10 cellular contexts compared by ENCODE assay signal in the genomic region with DNA sequence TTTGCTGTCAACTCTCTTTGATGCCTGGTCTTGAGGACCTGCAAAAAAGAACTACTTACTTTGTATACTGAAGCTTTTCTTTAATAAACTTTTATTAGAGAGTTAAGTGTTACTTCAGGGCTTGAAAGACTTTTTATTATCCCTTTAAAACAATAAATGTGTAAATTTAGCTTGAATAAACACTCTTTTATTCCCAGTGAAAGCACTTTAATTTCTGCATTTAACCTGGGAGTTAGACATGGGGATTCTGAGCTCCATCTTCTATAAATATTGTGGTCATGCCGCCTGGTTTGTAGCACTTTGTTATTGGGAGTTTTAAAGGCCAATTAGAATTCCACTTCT. TPM values are rescaled to one million over a fixed set of nuclear protein-coding genes. Genes with fewer than 3 reads are reported as not detected.
DNase-seq lines count a peak whose midpoint lies in the region; ATAC-seq, FAIRE-seq and TF ChIP-seq lines count a peak whose summit lies in the region.
"Had no signal": no experiment of that assay in that cellular context is flagged by ENCODE, and none has a peak within 500 bp of the region (broad histone marks: within the 10 kb centered on the region; RNA-seq: fewer than 3 reads in every experiment).

No MANE protein-coding gene starts in this region.

- no peak overlapping the region for H2BK5ac ChIP-seq in mesendoderm (ENCODE audit: low read length)

- DNase-seq in A549 (ENCODE audit: low read depth in 1 of 2, low spot score in 1 of 2) (no peak), Calu3 (no peak), T-helper 17 cell (no peak), mesendoderm (no peak), kidney (no peak), 8988T (no peak), caudate nucleus (lab: John Stamatoyannopoulos, UW) (no peak)
- DNase-seq: activated effector memory CD4-positive, alpha-beta T cell treated with anti-CD3 and anti-CD28 coated beads, Interleukin-2, amount 50 U/mL, for 16 hours; cortex of kidney had no signal

- H2AK5ac ChIP-seq in mesendoderm (ENCODE audit: low read length) = no peak overlapping the region

- no peak overlapping the region for H4K5ac ChIP-seq in mesendoderm (ENCODE audit: low read length)

- POLR2A ChIA-PET in A549 (lab: Yijun Ruan, JAX) = interaction anchor here (1.9 kb wide), 1 partner anchor 18 kb away, joined by 6 read pairs; the partner anchor contains the start of gene E2F6

- no peak overlapping the region; a peak in 2 of 6 replicates for H3K27ac ChIP-seq in A549
- H3K27ac ChIP-seq in mesendoderm (ENCODE audit: low read depth, low read length) = no peak overlapping the region
- H3K27ac ChIP-seq in kidney (ENCODE audit: low read depth in 2 of 2, low read length in 2 of 2) = no peak overlapping the region
- no peak overlapping the region for H3K27ac ChIP-seq in caudate nucleus (ENCODE audit: low read depth, low read length)

- H3K4me2 ChIP-seq in A549 = peak overlapping the region; percentile 98
- H3K4me2 ChIP-seq in mesendoderm (ENCODE audit: low read length) = no peak overlapping the region

- TF ChIP-seq EP300 in A549 (IDR thresholded peaks at IDR 0.05) = no peak

- no peak overlapping the region for H3K4ac ChIP-seq in mesendoderm (ENCODE audit: low read depth, low read length)

- H3K27me3 ChIP-seq in mesendoderm (ENCODE audit: insufficient read depth, low read length, poor library complexity) = no peaks in the 10 kb centered on the region

- no peak for TF ChIP-seq POLR2A in A549 (IDR thresholded peaks at IDR 0.05; ENCODE audit: low read length)

- H3K4me1 Mint-ChIP-seq in Calu3 (ENCODE audit: low read depth, unreplicated experiment) (peaks cover 10% of the 10 kb centered on the region), T-helper 17 cell (peaks cover 5% of the 10 kb centered on the region)

- peak overlapping the region; percentile 49 for H3K56ac ChIP-seq in mesendoderm (ENCODE audit: low read length)

- H2BK15ac ChIP-seq in mesendoderm (replicated peaks; ENCODE audit: low read depth) = no peak overlapping the region

- H3K27me3 Mint-ChIP-seq in Calu3 (ENCODE audit: unreplicated experiment) (peaks cover 48% of the 10 kb centered on the region), T-helper 17 cell (peaks cover 67% of the 10 kb centered on the region)

- H3K36me3 Mint-ChIP-seq in Calu3 (ENCODE audit: insufficient read depth, unreplicated experiment) (peaks cover 6% of the 10 kb centered on the region), T-helper 17 cell (ENCODE audit: low read depth) (peaks cover 7% of the 10 kb centered on the region)

- peak overlapping the region; percentile 90 for H3K9ac ChIP-seq in mesendoderm (ENCODE audit: low read length)
- H3K9ac ChIP-seq in kidney (ENCODE audit: low read length in 2 of 2) = no peak overlapping the region

- no peak overlapping the region for H2BK120ac ChIP-seq in mesendoderm (ENCODE audit: low read depth, low read length)

- no peaks in the 10 kb centered on the region for H3K9me3 Mint-ChIP-seq in Calu3 (ENCODE audit: low read depth, unreplicated experiment)

- no TSS peak for BruUV-seq in Calu3 (replicated peaks; lab: Mats Ljungman, UMichigan)

- no peak for TF ChIP-seq CTCF in A549 (IDR thresholded peaks at IDR 0.05)
- no peak for TF ChIP-seq CTCF in Calu3 (IDR thresholded peaks at IDR 0.05; ENCODE audit: unreplicated experiment)
- TF ChIP-seq CTCF in kidney (IDR thresholded peaks at IDR 0.05; ENCODE audit: borderline replicate concordance, extremely low read depth, insufficient read depth) = no peak

- H3K18ac ChIP-seq in mesendoderm (ENCODE audit: low read length) = no peak overlapping the region

- H3K23ac ChIP-seq in mesendoderm (ENCODE audit: low read length) = no peak overlapping the region

- ATAC-seq in A549 (no peak), T-helper 17 cell (no peak), GM21825 (IDR thresholded peaks at IDR 0.05; ENCODE audit: unreplicated experiment) (no peak)

- CTCF ChIA-PET in A549 (lab: Yijun Ruan, JAX) = interaction anchor here (0.7 to 12.4 kb wide), 6 partner anchors 10 to 1523 kb away, joined by 3 to 350 read pairs (median 4); no protein-coding TSS in a partner anchor
- CTCF ChIA-PET in Calu3 (lab: Charles Lee) = no interaction called here

- no peaks in the 10 kb centered on the region for H3K36me3 ChIP-seq in mesendoderm (ENCODE audit: control insufficient read depth, insufficient read depth, low read length)
- H3K36me3 ChIP-seq in kidney (ENCODE audit: control insufficient read depth in 1 of 2, insufficient read depth in 2 of 2, low read length in 2 of 2) = no peaks in the 10 kb centered on the region

- H4K8ac ChIP-seq in mesendoderm (ENCODE audit: low read depth, low read length) = no peak overlapping the region

- no peaks in the 10 kb centered on the region for H3K79me2 ChIP-seq in mesendoderm (ENCODE audit: control insufficient read depth, insufficient read depth, low read length)

- WGBS in A549 (ENCODE audit: missing lambda C conversion rate) = 79% methylated on average over 1 of the region's 1 CpG
- WGBS in mesendoderm (ENCODE audit: extremely low coverage, insufficient coverage, low lambda C conversion rate) = no CpG with 5 or more reads among the region's 1 CpG

- H3K79me1 ChIP-seq in mesendoderm (ENCODE audit: low read length) = peaks cover 3% of the 10 kb centered on the region

- FAIRE-seq in A549 (lab: Jason Lieb, UNC) = no peak
- FAIRE-seq in kidney (lab: Jason Lieb, UNC) = no peak

- H3K4me3 ChIP-seq in A549 (peak overlapping the region; percentile 73; the same call in 2 of the 3 replicates), mesendoderm (ENCODE audit: low read length) (no peak overlapping the region), kidney (ENCODE audit: low read length in 2 of 2) (peak overlapping the region in 1 of 2 donors; percentile 61)

- intact Hi-C loops in Calu3 (cut with micrococcal nuclease; ENCODE audit: unreplicated experiment) (no loop called here), kidney (cut with DNase I) (loop anchor here (5.0 kb wide), 1 partner anchor 99 kb away; no protein-coding TSS in a partner anchor)

- H3K4me3 Mint-ChIP-seq in Calu3 (ENCODE audit: low read depth, unreplicated experiment) = peak overlapping the region; percentile 76
- H3K4me3 Mint-ChIP-seq in T-helper 17 cell = peak overlapping the region; percentile 41

- H3K9me3 ChIP-seq in A549 (no peaks in the 10 kb centered on the region), T-helper 17 cell (ENCODE audit: control insufficient read depth, low read length, poor library complexity, severe bottlenecking) (no peaks in the 10 kb centered on the region), kidney (ENCODE audit: control insufficient read depth in 1 of 2, low read length in 2 of 2) (no peaks in the 10 kb centered on the region)

- H3K4me1 ChIP-seq in A549 (no peaks in the 10 kb centered on the region), mesendoderm (ENCODE audit: control insufficient read depth, low read depth, low read length) (no peaks in the 10 kb centered on the region), kidney (ENCODE audit: control insufficient read depth in 1 of 2, insufficient read depth in 1 of 2, low read depth in 1 of 2, low read length in 2 of 2) (peaks cover 3 to 6% of the 10 kb centered on the region in 2 donors)

- no peak for TF ChIP-seq RAD21 in A549 (conservative IDR thresholded peaks at IDR 0.05 in 1 of 2, IDR thresholded peaks at IDR 0.05 in 1 of 2)

- H3K27ac Mint-ChIP-seq in Calu3 (ENCODE audit: unreplicated experiment) (peak overlapping the region; percentile 20), T-helper 17 cell (no peak overlapping the region)

TF ChIP-seq in A549, 52 proteins besides CTCF, POLR2A, EP300 and RAD21 (continues in another document):
- TF ChIP-seq, protein P1, sequence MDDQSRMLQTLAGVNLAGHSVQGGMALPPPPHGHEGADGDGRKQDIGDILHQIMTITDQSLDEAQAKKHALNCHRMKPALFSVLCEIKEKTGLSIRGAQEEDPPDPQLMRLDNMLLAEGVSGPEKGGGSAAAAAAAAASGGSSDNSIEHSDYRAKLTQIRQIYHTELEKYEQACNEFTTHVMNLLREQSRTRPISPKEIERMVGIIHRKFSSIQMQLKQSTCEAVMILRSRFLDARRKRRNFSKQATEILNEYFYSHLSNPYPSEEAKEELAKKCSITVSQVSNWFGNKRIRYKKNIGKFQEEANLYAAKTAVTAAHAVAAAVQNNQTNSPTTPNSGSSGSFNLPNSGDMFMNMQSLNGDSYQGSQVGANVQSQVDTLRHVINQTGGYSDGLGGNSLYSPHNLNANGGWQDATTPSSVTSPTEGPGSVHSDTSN (IDR thresholded peaks at IDR 0.05) = no peak
- TF ChIP-seq HOXA7 (CRISPR knock-in tag; IDR thresholded peaks at IDR 0.05) (no peak), KDM5A (IDR thresholded peaks at IDR 0.05) (no peak)
- TF ChIP-seq, protein P2, sequence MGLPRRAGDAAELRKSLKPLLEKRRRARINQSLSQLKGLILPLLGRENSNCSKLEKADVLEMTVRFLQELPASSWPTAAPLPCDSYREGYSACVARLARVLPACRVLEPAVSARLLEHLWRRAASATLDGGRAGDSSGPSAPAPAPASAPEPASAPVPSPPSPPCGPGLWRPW (IDR thresholded peaks at IDR 0.05) = no peak

RNA-seq across cellular contexts. Expression of gene E2F6, which starts 17.8 kb away (rescaled TPM):
- polyA plus RNA-seq in A549 (2011; rRNA removed) (38.0 and 41.7 TPM in 2 replicates), A549 (2017; fragmentation: RNase III; extraction: RNeasy Plus Mini Kit Qiagen cat#74134 plus additional on column Dnase treatment) (34.3 to 37.6 TPM (median 34.6 TPM) in 3 replicates), kidney (ENCODE audit: insufficient read depth, low read depth, low replicate concordance) (7.8 TPM)
- 14.7 and 16.7 TPM in 2 replicates for polyA plus RNA-seq in A549 (2012; cell fraction: cytosol; rRNA removed)
- polyA plus RNA-seq in A549 (2012; cell fraction: nucleus; rRNA removed) = 24.5 and 27.3 TPM in 2 replicates
- 13.6 and 14.6 TPM in 2 replicates for polyA minus RNA-seq in A549 (2011; rRNA and poly(A)+ RNA removed)
- total RNA-seq in Calu3 (2022) (23.8 and 25.6 TPM in 2 replicates), T-helper 17 cell (1 to 10 TPM; 4.4 to 5.1 TPM), kidney (12.7 TPM)
- polyA plus RNA-seq in mesendoderm (2013, experiment 1 of 2) = 11.2 TPM
- polyA plus RNA-seq in mesendoderm (2013, experiment 2 of 2) = 11.6 TPM

RNA-seq across cellular contexts. Expression of gene GREB1, which starts 50.1 kb away (rescaled TPM):
- 1.3 and 1.7 TPM in 2 replicates for polyA plus RNA-seq in A549 (2011; rRNA removed)
- polyA plus RNA-seq in A549 (2012; cell fraction: cytosol; rRNA removed) = 1.0 and 1.2 TPM in 2 replicates
- polyA plus RNA-seq in A549 (2012; cell fraction: nucleus; rRNA removed) = 1.1 and 1.8 TPM in 2 replicates
- 1.1 to 1.4 TPM (median 1.4 TPM) in 3 replicates for polyA plus RNA-seq in A549 (2017; fragmentation: RNase III; extraction: RNeasy Plus Mini Kit Qiagen cat#74134 plus additional on column Dnase treatment)
- 1.2 and 2.1 TPM in 2 replicates for polyA minus RNA-seq in A549 (2011; rRNA and poly(A)+ RNA removed)
- total RNA-seq in Calu3 (2022) = 0.54 and 0.90 TPM in 2 replicates
- 1 to 10 TPM in 1 of 2 donors, under 1 TPM in 1; 0.15 to 1.1 TPM for total RNA-seq in T-helper 17 cell
- polyA plus RNA-seq in mesendoderm (2013, experiment 1 of 2) = 9.8 TPM
- polyA plus RNA-seq in mesendoderm (2013, experiment 2 of 2) = 10.4 TPM
- total RNA-seq in kidney = 0.98 TPM
- 1.8 TPM for polyA plus RNA-seq in kidney (ENCODE audit: insufficient read depth, low read depth, low replicate concordance)
